Comparison of ENCODE assay signal across 14 cellular contexts in the genomic region with DNA sequence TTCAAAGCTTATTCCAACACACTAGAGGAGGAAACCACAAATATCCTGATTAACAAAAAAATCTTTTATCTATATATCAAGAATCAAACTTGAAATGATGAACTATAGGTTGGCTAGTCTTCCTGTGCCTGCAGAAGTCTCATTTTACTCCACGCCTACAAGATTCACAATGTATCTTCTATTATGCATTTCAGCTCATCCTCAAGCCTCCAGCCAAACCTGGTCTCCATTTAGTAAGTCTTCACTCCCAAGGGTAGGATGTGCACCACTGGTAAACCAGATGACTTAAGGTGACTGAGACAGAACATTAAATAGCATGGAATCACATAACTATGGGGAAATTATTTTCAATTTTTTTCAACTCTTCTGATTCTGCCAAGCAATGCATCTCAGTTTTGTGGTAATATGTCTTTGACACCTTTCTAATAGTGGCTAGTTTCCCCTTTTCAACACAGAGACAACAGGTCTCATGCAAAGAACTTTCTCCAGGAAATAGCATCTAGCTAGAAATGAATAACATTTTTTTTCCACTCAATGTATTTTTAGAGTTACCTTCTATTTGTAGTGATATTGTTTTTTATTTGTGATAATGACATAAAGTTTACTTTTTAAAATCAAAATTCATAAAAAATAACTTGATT.
DNase-seq lines count a peak whose midpoint lies in the region; ATAC-seq and TF ChIP-seq lines count a peak whose summit lies in the region.
"Had no signal": no experiment of that assay in that cellular context is flagged by ENCODE, and none has a peak within 500 bp of the region (broad histone marks: within the 10 kb centered on the region; RNA-seq: fewer than 3 reads in every experiment).

No MANE protein-coding gene starts in this region.

- peak; percentile 65 for ATAC-seq in activated CD8-positive, alpha-beta T cell treated with anti-CD3 and anti-CD28 coated beads for 36 hours
- ATAC-seq in activated CD8-positive, alpha-beta T cell treated with anti-CD3 and anti-CD28 coated beads, Interleukin-2, amount 10 ng/mL, durations not matched to agents 7 days and 5 days = no peak
- ATAC-seq in GM19467 (IDR thresholded peaks at IDR 0.05; ENCODE audit: unreplicated experiment) (peak; percentile 56), HG03060 (IDR thresholded peaks at IDR 0.05; ENCODE audit: low read depth, unreplicated experiment) (peak; percentile 77), HG03045 (IDR thresholded peaks at IDR 0.05; ENCODE audit: unreplicated experiment) (no peak)
- peak; percentile 84 for ATAC-seq in central memory CD8-positive, alpha-beta T cell (replicated peaks; ENCODE audit: extremely low read depth, poor library complexity, severe bottlenecking)

- peak overlapping the region; percentile 62 for H3K27ac Mint-ChIP-seq in activated CD8-positive, alpha-beta T cell treated with anti-CD3 and anti-CD28 coated beads for 36 hours
- H3K27ac Mint-ChIP-seq in activated CD8-positive, alpha-beta T cell treated with anti-CD3 and anti-CD28 coated beads, Interleukin-2, amount 10 ng/mL, durations not matched to agents 7 days and 5 days = no peak overlapping the region
- H3K27ac Mint-ChIP-seq in central memory CD8-positive, alpha-beta T cell (ENCODE audit: low read depth) = peak overlapping the region; percentile 22

- H3K27me3 ChIP-seq in Peyer's patch = no peaks in the 10 kb centered on the region
- H3K27me3 ChIP-seq: transverse colon had no signal

- H3K4me1 ChIP-seq in Peyer's patch = no peaks in the 10 kb centered on the region
- H3K4me1 ChIP-seq: Caco-2 had no signal

- H3K36me3 Mint-ChIP-seq in activated CD8-positive, alpha-beta T cell treated with anti-CD3 and anti-CD28 coated beads for 36 hours (ENCODE audit: low read depth) = peaks cover under 1% of the 10 kb centered on the region
- no peaks in the 10 kb centered on the region for H3K36me3 Mint-ChIP-seq in activated CD8-positive, alpha-beta T cell treated with anti-CD3 and anti-CD28 coated beads, Interleukin-2, amount 10 ng/mL, durations not matched to agents 7 days and 5 days (ENCODE audit: low read depth)
- peaks cover 5% of the 10 kb centered on the region for H3K36me3 Mint-ChIP-seq in central memory CD8-positive, alpha-beta T cell (ENCODE audit: insufficient read depth)

- TF ChIP-seq CTCF in activated CD8-positive, alpha-beta T cell treated with anti-CD3 and anti-CD28 coated beads for 36 hours (IDR thresholded peaks at IDR 0.05) = no peak
- TF ChIP-seq CTCF in Peyer's patch (IDR thresholded peaks at IDR 0.05) = no peak

- no peak for TF ChIP-seq POLR2A in Peyer's patch (IDR thresholded peaks at IDR 0.05)

- H3K36me3 ChIP-seq in Peyer's patch = no peaks in the 10 kb centered on the region
- H3K36me3 ChIP-seq: transverse colon had no signal

- no peak for DNase-seq in activated CD8-positive, alpha-beta T cell treated with anti-CD3 and anti-CD28 coated beads for 36 hours
- no peak for DNase-seq in activated CD8-positive, alpha-beta T cell treated with anti-CD3 and anti-CD28 coated beads, Interleukin-2, amount 10 ng/mL, durations not matched to agents 7 days and 5 days
- no peak for DNase-seq in central memory CD8-positive, alpha-beta T cell (ENCODE audit: low spot score in 2 of 2)
- DNase-seq in Peyer's patch (no peak), NOMO-1 treated with DMSO at 0.1 percent for 48 hours (lab: John Stamatoyannopoulos, UW; ENCODE audit: unreplicated experiment) (no peak)
- DNase-seq: Caco-2, erythroblast, head of caudate nucleus, NCI-H2081 treated with DMSO at 0.1 percent for 48 hours, SHP77, transverse colon had no signal

- CTCF ChIA-PET in activated CD8-positive, alpha-beta T cell treated with anti-CD3 and anti-CD28 coated beads for 36 hours (lab: Charles Lee) = interaction anchor here (1.1 to 1.5 kb wide), 3 partner anchors 16 to 120 kb away, joined by 3 to 6 read pairs (median 3); no protein-coding TSS in a partner anchor
- CTCF ChIA-PET in activated CD8-positive, alpha-beta T cell treated with anti-CD3 and anti-CD28 coated beads, Interleukin-2, amount 10 ng/mL, durations not matched to agents 7 days and 5 days (lab: Charles Lee) = interaction anchor here (0.7 to 1.4 kb wide), 4 partner anchors 24 to 57 kb away, joined by 3 read pairs; no protein-coding TSS in a partner anchor

- POLR2A ChIA-PET in activated CD8-positive, alpha-beta T cell treated with anti-CD3 and anti-CD28 coated beads for 36 hours (lab: Charles Lee) = interaction anchor here (0.7 to 1.0 kb wide), 3 partner anchors 38 to 272 kb away, joined by 3 read pairs; no protein-coding TSS in a partner anchor
- POLR2A ChIA-PET in activated CD8-positive, alpha-beta T cell treated with anti-CD3 and anti-CD28 coated beads, Interleukin-2, amount 10 ng/mL, durations not matched to agents 7 days and 5 days (lab: Charles Lee) = no interaction called here

- no peaks in the 10 kb centered on the region for H3K27me3 Mint-ChIP-seq in activated CD8-positive, alpha-beta T cell treated with anti-CD3 and anti-CD28 coated beads for 36 hours
- H3K27me3 Mint-ChIP-seq in activated CD8-positive, alpha-beta T cell treated with anti-CD3 and anti-CD28 coated beads, Interleukin-2, amount 10 ng/mL, durations not matched to agents 7 days and 5 days (ENCODE audit: low read depth) = no peaks in the 10 kb centered on the region
- H3K27me3 Mint-ChIP-seq in central memory CD8-positive, alpha-beta T cell = no peaks in the 10 kb centered on the region

- H3K9me3 ChIP-seq in Peyer's patch = no peaks in the 10 kb centered on the region
- H3K9me3 ChIP-seq: Caco-2, transverse colon had no signal

- H3K4me1 Mint-ChIP-seq in activated CD8-positive, alpha-beta T cell treated with anti-CD3 and anti-CD28 coated beads for 36 hours (ENCODE audit: low read depth) = peaks cover 56% of the 10 kb centered on the region
- H3K4me1 Mint-ChIP-seq in activated CD8-positive, alpha-beta T cell treated with anti-CD3 and anti-CD28 coated beads, Interleukin-2, amount 10 ng/mL, durations not matched to agents 7 days and 5 days (ENCODE audit: low read depth) = peaks cover 17% of the 10 kb centered on the region
- peaks cover 61% of the 10 kb centered on the region for H3K4me1 Mint-ChIP-seq in central memory CD8-positive, alpha-beta T cell

- H3K9me3 Mint-ChIP-seq in activated CD8-positive, alpha-beta T cell treated with anti-CD3 and anti-CD28 coated beads for 36 hours = no peaks in the 10 kb centered on the region
- no peaks in the 10 kb centered on the region for H3K9me3 Mint-ChIP-seq in activated CD8-positive, alpha-beta T cell treated with anti-CD3 and anti-CD28 coated beads, Interleukin-2, amount 10 ng/mL, durations not matched to agents 7 days and 5 days (ENCODE audit: insufficient read depth)
- no peaks in the 10 kb centered on the region for H3K9me3 Mint-ChIP-seq in central memory CD8-positive, alpha-beta T cell

- H3K4me3 ChIP-seq in Peyer's patch = no peak overlapping the region
- H3K4me3 ChIP-seq: transverse colon had no signal

- H3K4me3 Mint-ChIP-seq in activated CD8-positive, alpha-beta T cell treated with anti-CD3 and anti-CD28 coated beads for 36 hours = no peak overlapping the region
- no peak overlapping the region for H3K4me3 Mint-ChIP-seq in activated CD8-positive, alpha-beta T cell treated with anti-CD3 and anti-CD28 coated beads, Interleukin-2, amount 10 ng/mL, durations not matched to agents 7 days and 5 days
- H3K4me3 Mint-ChIP-seq in central memory CD8-positive, alpha-beta T cell = peak overlapping the region; percentile 47

- H3K27ac ChIP-seq in Peyer's patch = no peak overlapping the region
- H3K27ac ChIP-seq: transverse colon had no signal

- intact Hi-C loops in activated CD8-positive, alpha-beta T cell treated with anti-CD3 and anti-CD28 coated beads for 36 hours (cut with micrococcal nuclease) = no loop called here

Comparison
In these comparisons a context has a peak if more than half of its experiments do, and no peak if none do; other contexts are left out.
1. ATAC-seq: peak in activated CD8-positive, alpha-beta T cell treated with anti-CD3 and anti-CD28 coated beads for 36 hours (single experiment), GM19467 (single experiment), HG03060 (single experiment) and central memory CD8-positive, alpha-beta T cell (single experiment); none in activated CD8-positive, alpha-beta T cell treated with anti-CD3 and anti-CD28 coated beads, Interleukin-2, amount 10 ng/mL, durations not matched to agents 7 days and 5 days (single experiment) and HG03045 (single experiment).